9 cellular contexts compared by ENCODE assay signal in genomic region chr10:125061557-125062243, GRCh38.
DNase-seq lines count a peak whose midpoint lies in the region; ATAC-seq and TF ChIP-seq lines count a peak whose summit lies in the region.
"Had no signal": no experiment of that assay in that cellular context is flagged by ENCODE, and none has a peak within 500 bp of the region (broad histone marks: within the 10 kb centered on the region; RNA-seq: fewer than 3 reads in every experiment).

No MANE protein-coding gene starts in this region.

- H3K4me3 Mint-ChIP-seq in Caco-2 (ENCODE audit: unreplicated experiment) (no peak overlapping the region), chondrocyte (ENCODE audit: unreplicated experiment) (peak overlapping the region; percentile 58)
- H3K4me3 Mint-ChIP-seq in CD4-positive, alpha-beta memory T cell = no peak overlapping the region
- H3K4me3 Mint-ChIP-seq: T-cell had no signal

- H3K36me3 ChIP-seq in Caco-2 (ENCODE audit: control insufficient read depth, insufficient read depth, low read length) = no peaks in the 10 kb centered on the region; the same call in 1 of the 2 replicates
- no peaks in the 10 kb centered on the region for H3K36me3 ChIP-seq in osteoblast (ENCODE audit: insufficient read depth, low read length)
- H3K36me3 ChIP-seq in CD4-positive, alpha-beta memory T cell (ENCODE audit: insufficient read depth, low read length) = no peaks in the 10 kb centered on the region

- H3K9me3 Mint-ChIP-seq in Caco-2 (ENCODE audit: unreplicated experiment) = no peaks in the 10 kb centered on the region
- no peaks in the 10 kb centered on the region for H3K9me3 Mint-ChIP-seq in chondrocyte (ENCODE audit: low read depth)
- no peaks in the 10 kb centered on the region for H3K9me3 Mint-ChIP-seq in CD4-positive, alpha-beta memory T cell
- H3K9me3 Mint-ChIP-seq: T-cell had no signal

- peaks cover 36% of the 10 kb centered on the region for H3K4me1 ChIP-seq in Caco-2
- H3K4me1 ChIP-seq in osteoblast (ENCODE audit: insufficient read depth, low read length) = peaks cover 58% of the 10 kb centered on the region
- peaks cover 19% of the 10 kb centered on the region for H3K4me1 ChIP-seq in CD4-positive, alpha-beta memory T cell (ENCODE audit: insufficient read depth, low read length)

- DNase-seq in Caco-2 (no peak), chondrocyte (ENCODE audit: low spot score) (no peak), osteoblast (ENCODE audit: insufficient read length, low spot score, missing footprints) (no peak), iPS-NIHi11 (ENCODE audit: low spot score) (no peak), D341Med (ENCODE audit: low spot score) (no peak)
- no peak for DNase-seq in activated CD4-positive, alpha-beta T cell treated with anti-CD3 and anti-CD28 coated beads for 4 hours
- DNase-seq in CD4-positive, alpha-beta memory T cell = no peak

- H2AFZ ChIP-seq in osteoblast (ENCODE audit: low read length) = peak overlapping the region; percentile 23

- no peaks in the 10 kb centered on the region for H3K9me3 ChIP-seq in Caco-2
- no peaks in the 10 kb centered on the region for H3K9me3 ChIP-seq in osteoblast (ENCODE audit: low read depth, low read length)
- H3K9me3 ChIP-seq in CD4-positive, alpha-beta memory T cell (ENCODE audit: control insufficient read depth in 1 of 2, low read length in 2 of 2) = no peaks in the 10 kb centered on the region

- intact Hi-C loops in Caco-2 (cut with micrococcal nuclease; ENCODE audit: unreplicated experiment) = loop anchor here (1.0 to 5.0 kb wide), 3 partner anchors 13 to 314 kb away; no protein-coding TSS in a partner anchor
- intact Hi-C loops in CD4-positive, alpha-beta memory T cell (cut with micrococcal nuclease) = no loop called here

- CTCF ChIA-PET in Caco-2 (lab: Charles Lee) = interaction anchor here (0.5 to 3.6 kb wide), 7 partner anchors 14 to 159 kb away, joined by 3 to 33 read pairs (median 5); no protein-coding TSS in a partner anchor
- CTCF ChIA-PET in CD4-positive, alpha-beta memory T cell (lab: Charles Lee; ENCODE audit: partially characterized antibody) = interaction anchor here (1.4 to 2.3 kb wide), 3 partner anchors 8 to 16 kb away, joined by 3 to 7 read pairs (median 4); no protein-coding TSS in a partner anchor

- peak overlapping the region; percentile 90 for H3K27ac ChIP-seq in osteoblast (ENCODE audit: low read depth, low read length)
- no peak overlapping the region for H3K27ac ChIP-seq in CD4-positive, alpha-beta memory T cell (ENCODE audit: low read depth, low read length)

- TF ChIP-seq CTCF in Caco-2 (IDR thresholded peaks at IDR 0.05; ENCODE audit: insufficient read depth in 1 of 2, low read depth in 1 of 2, low read length in 1 of 2, severe bottlenecking in 1 of 2, unreplicated experiment in 1 of 2) (no peak), chondrocyte (IDR thresholded peaks at IDR 0.05) (no peak), osteoblast (IDR thresholded peaks at IDR 0.05; ENCODE audit: extremely low read depth, low read depth, low read length) (no peak)

- H3K27ac Mint-ChIP-seq in Caco-2 (ENCODE audit: unreplicated experiment) = peak overlapping the region; percentile 43
- H3K27ac Mint-ChIP-seq in chondrocyte (ENCODE audit: unreplicated experiment) = peak overlapping the region; percentile 96
- H3K27ac Mint-ChIP-seq in CD4-positive, alpha-beta memory T cell = no peak overlapping the region
- H3K27ac Mint-ChIP-seq: T-cell had no signal

- H3K4me2 ChIP-seq in osteoblast (ENCODE audit: insufficient read depth, low read length) = peak overlapping the region; percentile 67

- peaks cover 73% of the 10 kb centered on the region for H3K36me3 Mint-ChIP-seq in Caco-2 (ENCODE audit: insufficient read depth, unreplicated experiment)
- H3K36me3 Mint-ChIP-seq in chondrocyte (ENCODE audit: low read depth) = peaks cover 8% of the 10 kb centered on the region
- H3K36me3 Mint-ChIP-seq in CD4-positive, alpha-beta memory T cell = no peaks in the 10 kb centered on the region
- H3K36me3 Mint-ChIP-seq: T-cell had no signal

- H3K27me3 ChIP-seq in Caco-2 (replicated peaks; ENCODE audit: control insufficient read depth, insufficient read depth, low read length) (no peaks in the 10 kb centered on the region), osteoblast (ENCODE audit: insufficient read depth, low read length) (no peaks in the 10 kb centered on the region)
- H3K27me3 ChIP-seq in CD4-positive, alpha-beta memory T cell (ENCODE audit: insufficient read depth, low read length) = no peaks in the 10 kb centered on the region

- H3K4me1 Mint-ChIP-seq in Caco-2 (ENCODE audit: low read depth, unreplicated experiment) = peaks cover 27% of the 10 kb centered on the region
- H3K4me1 Mint-ChIP-seq in chondrocyte (ENCODE audit: low read depth) = peaks cover 94% of the 10 kb centered on the region
- H3K4me1 Mint-ChIP-seq in CD4-positive, alpha-beta memory T cell = peaks cover 11 to 15% (median 14%) of the 10 kb centered on the region in 4 donors

- H4K20me1 ChIP-seq in osteoblast (ENCODE audit: insufficient read depth, low read length) = peaks cover 46% of the 10 kb centered on the region

- no peaks in the 10 kb centered on the region for H3K27me3 Mint-ChIP-seq in Caco-2 (ENCODE audit: insufficient read depth, unreplicated experiment)
- no peaks in the 10 kb centered on the region for H3K27me3 Mint-ChIP-seq in chondrocyte (ENCODE audit: low read depth)
- H3K27me3 Mint-ChIP-seq in CD4-positive, alpha-beta memory T cell = peaks cover 6 to 9% of the 10 kb centered on the region in 2 donors

- H3K79me2 ChIP-seq in osteoblast (ENCODE audit: insufficient read depth, low read length) = peaks cover 81% of the 10 kb centered on the region

- no peak overlapping the region for H3K4me3 ChIP-seq in Caco-2 (ENCODE audit: low read depth, low read length)
- peak overlapping the region; percentile 46 for H3K4me3 ChIP-seq in osteoblast (ENCODE audit: insufficient read depth, low read length)
- H3K4me3 ChIP-seq in CD4-positive, alpha-beta memory T cell (ENCODE audit: low read length in 2 of 2) = no peak overlapping the region

- ATAC-seq in HG03354 (IDR thresholded peaks at IDR 0.05; ENCODE audit: poor library complexity, severe bottlenecking, unreplicated experiment) = peak; percentile 48

- no TSS peak for BruUV-seq in Caco-2 (replicated peaks; lab: Mats Ljungman, UMichigan)

- POLR2A ChIA-PET in Caco-2 (lab: Charles Lee) = no interaction called here
- POLR2A ChIA-PET in CD4-positive, alpha-beta memory T cell (lab: Charles Lee; ENCODE audit: partially characterized antibody) = no interaction called here

Comparison
In these comparisons a context has a peak if more than half of its experiments do, and no peak if none do; other contexts are left out.
1. H3K27ac Mint-ChIP-seq: peak in Caco-2 (single experiment) and chondrocyte (single experiment); none in CD4-positive, alpha-beta memory T cell (0 of 7).